20 cellular contexts compared by ENCODE assay signal in the genomic region with DNA sequence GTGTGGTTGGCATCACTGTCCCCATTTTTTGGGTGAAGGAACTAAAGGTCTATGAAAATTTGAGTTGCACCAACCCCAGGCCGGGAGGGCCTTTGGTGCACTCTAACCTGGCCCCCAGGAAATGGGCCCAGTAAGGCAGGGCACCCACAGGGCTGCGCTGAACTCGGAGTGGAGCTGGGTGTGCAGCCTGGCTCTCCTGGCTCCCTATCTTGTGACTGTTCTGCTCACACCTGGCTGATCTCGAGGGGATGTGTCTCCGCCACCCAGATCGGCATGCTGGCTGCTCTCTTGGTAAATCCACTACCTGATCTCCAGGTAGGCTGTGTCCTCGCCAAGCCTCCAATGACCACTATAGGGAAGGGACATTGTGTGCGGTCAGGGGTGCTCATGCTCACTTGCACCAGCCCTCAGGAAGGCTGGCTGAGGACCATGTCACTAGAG.
A peak's percentile ranks its signal among the peaks of the same experiment; 100 is the strongest.
DNase-seq lines count a peak whose midpoint lies in the region; ATAC-seq and TF ChIP-seq lines count a peak whose summit lies in the region.
"Had no signal": no experiment of that assay in that cellular context is flagged by ENCODE, and none has a peak within 500 bp of the region (broad histone marks: within the 10 kb centered on the region; RNA-seq: fewer than 3 reads in every experiment).

No MANE protein-coding gene starts in this region.

- H3K36me3 ChIP-seq in trophoblast cell (ENCODE audit: control insufficient read depth in 1 of 2, insufficient read depth in 2 of 2, low read length in 2 of 2) (no peaks in the 10 kb centered on the region), spleen (no peaks in the 10 kb centered on the region)
- H3K36me3 ChIP-seq: BLaER1 had no signal

- H3K27ac ChIP-seq in coronary artery (no peak overlapping the region), trophoblast cell (ENCODE audit: low read depth, low read length) (no peak overlapping the region), spleen (no peak overlapping the region)
- H3K27ac ChIP-seq: BLaER1 had no signal

- H3K79me2 ChIP-seq in trophoblast cell (ENCODE audit: control insufficient read depth, insufficient read depth, low read length, poor library complexity) = no peaks in the 10 kb centered on the region

- no peaks in the 10 kb centered on the region for H3K9me3 ChIP-seq in trophoblast cell (ENCODE audit: insufficient read depth, low read depth, low read length)
- no peaks in the 10 kb centered on the region for H3K9me3 ChIP-seq in spleen
- H3K9me3 ChIP-seq: BLaER1, Caco-2 had no signal

- ATAC-seq in effector memory CD8-positive, alpha-beta T cell (replicated peaks) = no peak
- ATAC-seq: HCT116, K562 had no signal

- H3K9me3 Mint-ChIP-seq in effector memory CD8-positive, alpha-beta T cell = peaks cover 0 to 2% of the 10 kb centered on the region in 2 donors

- H3K27me3 ChIP-seq in trophoblast cell (ENCODE audit: insufficient read depth, low read length) (no peaks in the 10 kb centered on the region), spleen (replicated peaks in 1 of 7) (peaks cover 0 to 76% (median 0%) of the 10 kb centered on the region in 7 donors)
- H3K27me3 ChIP-seq: BLaER1 had no signal

- no peak overlapping the region for H3K23ac ChIP-seq in trophoblast cell (ENCODE audit: low read length)

- no peak overlapping the region for H2AFZ ChIP-seq in trophoblast cell (ENCODE audit: insufficient read depth, low read length, poor library complexity)

- H3K4ac ChIP-seq in trophoblast cell (ENCODE audit: low read depth, low read length) = no peak overlapping the region

- TF ChIP-seq POLR2A in spleen (IDR thresholded peaks at IDR 0.05) = no peak

- no peaks in the 10 kb centered on the region for H3K79me1 ChIP-seq in trophoblast cell (ENCODE audit: low read length)

- no peak overlapping the region for H3K4me3 ChIP-seq in coronary artery
- H3K4me3 ChIP-seq in trophoblast cell (ENCODE audit: low read depth, low read length) = peak overlapping the region; percentile 50
- H3K4me3 ChIP-seq in spleen = no peak overlapping the region
- H3K4me3 ChIP-seq: BLaER1, K562 had no signal

- no CpG with 5 or more reads among the region's 8 CpGs for WGBS in trophoblast cell (ENCODE audit: extremely low coverage, insufficient coverage, insufficient read length)
- 67 to 85% (median 77%) methylated on average over 6 to 8 of the region's 8 CpGs for WGBS in spleen, 5 donors

- H2BK12ac ChIP-seq in trophoblast cell (ENCODE audit: low read length) = no peak overlapping the region

- no peaks in the 10 kb centered on the region for H3K4me1 Mint-ChIP-seq in effector memory CD8-positive, alpha-beta T cell (ENCODE audit: low read depth in 2 of 2)
- H3K4me1 Mint-ChIP-seq: CD4-positive, CD25-positive, alpha-beta regulatory T cell; CD8-positive, alpha-beta memory T cell had no signal

- H2BK5ac ChIP-seq in trophoblast cell (ENCODE audit: low read depth, low read length, poor library complexity) = no peak overlapping the region

- no peak overlapping the region for H3K4me2 ChIP-seq in trophoblast cell (ENCODE audit: low read length)
- H3K4me2 ChIP-seq: BLaER1 had no signal

- H3K14ac ChIP-seq in trophoblast cell (ENCODE audit: low read length) = no peak overlapping the region

- peaks cover under 1 to 43% of the 10 kb centered on the region in 2 donors for H3K27me3 Mint-ChIP-seq in effector memory CD8-positive, alpha-beta T cell
- H3K27me3 Mint-ChIP-seq: CD4-positive, CD25-positive, alpha-beta regulatory T cell had no signal

- H2AK5ac ChIP-seq in trophoblast cell (ENCODE audit: low read length) = no peak overlapping the region

- no peaks in the 10 kb centered on the region for H3K36me3 Mint-ChIP-seq in effector memory CD8-positive, alpha-beta T cell (ENCODE audit: insufficient read depth)
- H3K36me3 Mint-ChIP-seq: CD4-positive, CD25-positive, alpha-beta regulatory T cell; CD8-positive, alpha-beta memory T cell had no signal

- no peak overlapping the region for H4K8ac ChIP-seq in trophoblast cell (ENCODE audit: low read depth, low read length)

- H4K12ac ChIP-seq in trophoblast cell (ENCODE audit: low read depth, low read length) = no peak overlapping the region

- H3K4me1 ChIP-seq in trophoblast cell (ENCODE audit: control insufficient read depth in 1 of 2, insufficient read depth in 2 of 2, low read length in 2 of 2) (no peaks in the 10 kb centered on the region), spleen (no peaks in the 10 kb centered on the region)
- H3K4me1 ChIP-seq: Caco-2 had no signal

- no peak overlapping the region for H3K18ac ChIP-seq in trophoblast cell (ENCODE audit: low read length)

- DNase-seq in GM13976 (ENCODE audit: low spot score) = peak; percentile 9
- DNase-seq in coronary artery (ENCODE audit: low spot score) = peak; percentile 60
- DNase-seq in mesenteric fat pad (ENCODE audit: low spot score) = peak; percentile 84
- no peak for DNase-seq in trophoblast cell
- DNase-seq in effector memory CD8-positive, alpha-beta T cell = no peak
- DNase-seq in C1 segment of cervical spinal cord (lab: John Stamatoyannopoulos, UW) = no peak
- DNase-seq in spleen = no peak
- DNase-seq in NCI-H187 (lab: John Stamatoyannopoulos, UW) = no peak
- DNase-seq: 8988T; Caco-2; CD4-positive, CD25-positive, alpha-beta regulatory T cell; CD8-positive, alpha-beta memory T cell; DMS153; DMS79; GDM1; HFFc6; IMR-90 had no signal

- H3K9ac ChIP-seq in trophoblast cell (ENCODE audit: low read length) = no peak overlapping the region
- H3K9ac ChIP-seq: BLaER1 had no signal

- in situ Hi-C loops in GM13976 (cut with MboI; ENCODE audit: low sequenced_read_pairs, unreplicated experiment) = loop anchor here (10.0 to 25.0 kb wide), 2 partner anchors 260 to 693 kb away; partner anchors contain the start of genes BOD1 and NSG2

- H3K4me3 Mint-ChIP-seq in effector memory CD8-positive, alpha-beta T cell = no peak overlapping the region
- H3K4me3 Mint-ChIP-seq: CD4-positive, CD25-positive, alpha-beta regulatory T cell; CD8-positive, alpha-beta memory T cell; HFFc6 had no signal

- no peak overlapping the region for H4K91ac ChIP-seq in trophoblast cell (ENCODE audit: low read depth, low read length)

- no peak overlapping the region for H2BK120ac ChIP-seq in trophoblast cell (ENCODE audit: insufficient read depth, low read length, poor library complexity)

- intact Hi-C loops in spleen (cut with DNase I; ENCODE audit: low total_unique reads) = no loop called here

- no peak for TF ChIP-seq CTCF in GM13976 (IDR thresholded peaks at IDR 0.05; ENCODE audit: borderline replicate concordance, control extremely low read depth, extremely low read depth, insufficient read depth, missing control alignments)
- TF ChIP-seq CTCF in coronary artery (IDR thresholded peaks at IDR 0.05) = no peak
- no peak for TF ChIP-seq CTCF in spleen (IDR thresholded peaks at IDR 0.05 in 8 of 11, conservative IDR thresholded peaks at IDR 0.05 in 3 of 11)

- H3K27ac Mint-ChIP-seq in effector memory CD8-positive, alpha-beta T cell = no peak overlapping the region
- H3K27ac Mint-ChIP-seq: CD4-positive, CD25-positive, alpha-beta regulatory T cell; CD8-positive, alpha-beta memory T cell; HFFc6 had no signal

Comparison
In these comparisons a context has a peak if more than half of its experiments do, and no peak if none do; other contexts are left out.
1. DNase-seq: peak in GM13976 (single experiment), coronary artery (single experiment) and mesenteric fat pad (single experiment); none in trophoblast cell (0 of 2), effector memory CD8-positive, alpha-beta T cell (0 of 3), C1 segment of cervical spinal cord (0 of 14), spleen (single experiment) and NCI-H187 (0 of 2).